In genomic region chr17:6374761-6375312, GRCh38 we compare ENCODE assay signal across 8 cellular contexts.
A peak's percentile ranks its signal among the peaks of the same experiment; 100 is the strongest.
DNase-seq lines count a peak whose midpoint lies in the region; ATAC-seq lines count a peak whose summit lies in the region.

No MANE protein-coding gene starts in this region.

- H3K4me3 ChIP-seq in iPS-15b (ENCODE audit: low read depth, low read length), result peak overlapping the region; percentile 30

- H3K9me3 ChIP-seq in iPS-15b (ENCODE audit: control insufficient read depth, insufficient read depth, low read length), result no peaks in the 10 kb centered on the region

- no peaks in the 10 kb centered on the region for H3K27me3 ChIP-seq in iPS-15b (ENCODE audit: control insufficient read depth, insufficient read depth, low read length)

- no peaks in the 10 kb centered on the region for H3K36me3 ChIP-seq in iPS-15b (ENCODE audit: control insufficient read depth, insufficient read depth, low read length)

- H3K4me1 ChIP-seq in iPS-15b (ENCODE audit: control insufficient read depth, insufficient read depth, low read length), result peaks cover 4% of the 10 kb centered on the region

- no peak for ATAC-seq in HG03095 (IDR thresholded peaks at IDR 0.05; ENCODE audit: unreplicated experiment)
- ATAC-seq in GM18858 (IDR thresholded peaks at IDR 0.05; ENCODE audit: unreplicated experiment), result no peak

- intact Hi-C loops in cardiac septum (cut with DNase I), result no loop called here

- DNase-seq in HPDE6-E6E7 (ENCODE audit: extremely low spot score), result peak; percentile 49
- peak; percentile 80 for DNase-seq in activated CD8-positive, alpha-beta memory T cell treated with anti-CD3 and anti-CD28 coated beads, Interleukin-2, amount 50 U/mL, for 48 hours
- peak; percentile 46 to 74 (median 54) for DNase-seq in stimulated activated CD4-positive, alpha-beta T cell treated with anti-CD3 and anti-CD28 coated beads, TNF-alpha, amount 100 ng/mL, for 48 hours (ENCODE audit: low read depth in 3 of 3)
- DNase-seq in cardiac septum (ENCODE audit: low spot score), result no peak
- no peak for DNase-seq in NCI-H524 treated with DMSO at 0.1 percent for 48 hours (lab: John Stamatoyannopoulos, UW)

- H3K9ac ChIP-seq in iPS-15b (ENCODE audit: low read depth, low read length), result no peak overlapping the region

Comparison
In these comparisons a context has a peak if more than half of its experiments do, and no peak if none do; other contexts are left out.
1. DNase-seq: peak in HPDE6-E6E7 (single experiment), activated CD8-positive, alpha-beta memory T cell treated with anti-CD3 and anti-CD28 coated beads, Interleukin-2, amount 50 U/mL, for 48 hours (single experiment) and stimulated activated CD4-positive, alpha-beta T cell treated with anti-CD3 and anti-CD28 coated beads, TNF-alpha, amount 100 ng/mL, for 48 hours (3 of 3); none in cardiac septum (single experiment) and NCI-H524 treated with DMSO at 0.1 percent for 48 hours (single experiment).